ENCODE assay signal across 21 cellular contexts in the genomic region with DNA sequence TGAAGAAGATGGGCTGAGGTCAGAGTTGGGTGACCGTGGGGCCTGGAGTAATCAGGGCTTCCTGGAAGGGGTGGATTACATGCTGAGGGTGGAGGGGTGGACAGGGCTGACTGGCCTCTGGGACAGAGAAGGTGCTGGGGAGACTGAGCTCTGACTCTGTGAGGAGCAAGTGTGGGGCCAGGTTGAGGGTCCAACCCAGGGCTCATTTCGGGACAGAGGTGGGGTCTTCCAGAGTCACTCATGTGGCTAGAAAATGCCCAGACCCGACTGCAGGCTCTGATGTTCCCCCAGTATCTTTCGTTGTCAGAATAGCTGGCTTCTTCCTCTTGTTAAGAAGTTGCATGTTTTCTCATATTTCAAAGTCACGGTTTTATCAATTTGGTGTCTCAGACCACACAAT.
"Had no signal": no experiment of that assay in that cellular context is flagged by ENCODE, and none has a peak within 500 bp of the region (broad histone marks: within the 10 kb centered on the region; RNA-seq: fewer than 3 reads in every experiment).

No MANE protein-coding gene starts in this region.

- H3K27ac Mint-ChIP-seq: natural killer cell; stimulated activated memory B cell treated with anti-CD40 and anti-IgM and Interleukin-4, amounts not matched to agents 10 μg/mL and 1 μg/mL and 100 μg/mL, for 72 hours; type B pancreatic cell had no signal

- H3K27ac ChIP-seq: colonic mucosa, gastrocnemius medialis, heart right ventricle, ovary, right atrium auricular region, stomach, thyroid gland, uterus had no signal

- H3K4me3 ChIP-seq: colonic mucosa, gastrocnemius medialis, heart right ventricle, ovary, right atrium auricular region, stomach, thyroid gland, uterus had no signal

- H3K36me3 ChIP-seq: colonic mucosa, gastrocnemius medialis, heart right ventricle, ovary, right atrium auricular region, stomach, thyroid gland, uterus had no signal

- H3K27me3 ChIP-seq: colonic mucosa, gastrocnemius medialis, ovary, right atrium auricular region, thyroid gland, uterus had no signal

- H3K4me1 ChIP-seq: colonic mucosa, gastrocnemius medialis, heart right ventricle, right atrium auricular region, thyroid gland, uterus had no signal

- H3K9me3 Mint-ChIP-seq: natural killer cell; neural crest cell; stimulated activated memory B cell treated with anti-CD40 and anti-IgM and Interleukin-4, amounts not matched to agents 10 μg/mL and 1 μg/mL and 100 μg/mL, for 72 hours; type B pancreatic cell had no signal

- H3K27me3 Mint-ChIP-seq: type B pancreatic cell had no signal

- H3K4me3 Mint-ChIP-seq: natural killer cell; neural crest cell; stimulated activated memory B cell treated with anti-CD40 and anti-IgM and Interleukin-4, amounts not matched to agents 10 μg/mL and 1 μg/mL and 100 μg/mL, for 72 hours; type B pancreatic cell had no signal

- H3K4me1 Mint-ChIP-seq: natural killer cell; neural crest cell; stimulated activated memory B cell treated with anti-CD40 and anti-IgM and Interleukin-4, amounts not matched to agents 10 μg/mL and 1 μg/mL and 100 μg/mL, for 72 hours had no signal

- H3K9me3 ChIP-seq: colonic mucosa, gastrocnemius medialis, heart right ventricle, ovary, right atrium auricular region, stomach, thyroid gland, uterus had no signal

- DNase-seq: colonic mucosa; effector CD8-positive, alpha-beta T cell; gastrocnemius medialis; heart right ventricle; hypothalamus; kidney glomerular epithelial cell; mammary epithelial cell; natural killer cell; nucleus accumbens; ovary; small intestine; stimulated activated CD4-positive, alpha-beta T cell treated with anti-CD3 and anti-CD28 coated beads, Interleukin-4, amount 100 ng/mL, for 1 hour; stomach; substantia nigra; thyroid gland; uterus had no signal

- H3K36me3 Mint-ChIP-seq: natural killer cell; stimulated activated memory B cell treated with anti-CD40 and anti-IgM and Interleukin-4, amounts not matched to agents 10 μg/mL and 1 μg/mL and 100 μg/mL, for 72 hours; type B pancreatic cell had no signal

- ATAC-seq: esophagus mucosa; gastrocnemius medialis; heart right ventricle; natural killer cell; stimulated activated memory B cell treated with anti-CD40 and anti-IgM and Interleukin-4, amounts not matched to agents 10 μg/mL and 1 μg/mL and 100 μg/mL, for 72 hours had no signal
